17 cellular contexts compared by ENCODE assay signal in the genomic region with DNA sequence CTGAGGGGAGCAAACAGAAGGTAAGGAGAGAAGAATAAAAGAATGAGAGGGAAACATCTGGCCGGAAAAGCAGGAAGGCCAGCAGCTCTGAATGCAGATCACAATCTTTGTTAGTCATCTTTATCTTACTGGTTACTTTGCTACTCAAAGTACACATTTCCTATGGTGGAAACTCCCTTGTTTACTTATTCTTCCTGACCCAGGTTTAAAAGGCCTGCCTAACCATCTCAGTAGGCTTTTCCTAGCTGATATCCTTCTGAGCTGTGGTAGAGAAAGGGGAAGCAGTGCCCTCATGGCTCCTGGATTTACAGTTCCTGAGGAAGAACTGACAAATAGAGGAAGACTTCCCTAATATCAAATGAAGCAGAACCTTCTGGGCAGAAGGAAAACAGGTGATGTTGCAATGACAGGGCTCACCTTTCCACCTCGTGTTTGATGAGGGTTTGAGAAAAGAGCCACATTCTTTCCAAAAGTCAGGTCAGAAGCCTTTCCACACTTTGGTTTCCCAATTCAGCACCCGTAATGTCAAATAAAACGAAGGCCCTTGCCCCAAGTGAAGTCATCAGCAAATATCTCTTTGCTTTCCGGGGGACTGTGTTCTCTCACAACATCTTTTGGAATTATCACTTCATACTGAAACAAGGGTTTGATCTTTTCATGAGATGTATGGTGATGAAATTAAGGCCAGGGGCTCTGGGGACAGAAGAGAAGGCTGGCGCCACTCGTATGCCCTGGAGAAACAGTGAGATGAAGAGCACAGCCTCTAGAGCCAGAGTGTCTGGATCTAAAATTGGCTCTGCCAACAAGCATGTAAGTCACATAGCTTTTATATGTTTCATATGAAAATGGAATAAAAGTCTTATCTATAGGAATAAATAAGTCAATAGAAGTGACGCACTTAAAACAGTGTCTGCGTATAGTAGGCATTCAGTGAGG. TPM values are rescaled to one million over a fixed set of nuclear protein-coding genes. Genes with fewer than 3 reads are reported as not detected.
"Had no signal": no experiment of that assay in that cellular context is flagged by ENCODE, and none has a peak within 500 bp of the region (broad histone marks: within the 10 kb centered on the region; RNA-seq: fewer than 3 reads in every experiment).

No MANE protein-coding gene starts in this region.

- H3K4me1 ChIP-seq: lower lobe of right lung, thyroid gland, uterus had no signal

- H3K9me3 Mint-ChIP-seq: stimulated activated effector memory CD8-positive, alpha-beta T cell treated with anti-CD3 and anti-CD28 coated beads, Interleukin-12 subunit alpha, Interleukin-12 subunit beta, amount 100 ng/mL, for 72 hours had no signal

- H3K36me3 Mint-ChIP-seq: naive thymus-derived CD4-positive, alpha-beta T cell; stimulated activated effector memory CD8-positive, alpha-beta T cell treated with anti-CD3 and anti-CD28 coated beads, Interleukin-12 subunit alpha, Interleukin-12 subunit beta, amount 100 ng/mL, for 72 hours had no signal

- H3K27ac Mint-ChIP-seq: activated CD4-positive, alpha-beta T cell treated with anti-CD3 and anti-CD28 coated beads for 36 hours; activated CD8-positive, alpha-beta T cell treated with anti-CD3 and anti-CD28 coated beads, Interleukin-2, amount 10 ng/mL, durations not matched to agents 7 days and 5 days; naive thymus-derived CD4-positive, alpha-beta T cell; stimulated activated effector memory CD8-positive, alpha-beta T cell treated with anti-CD3 and anti-CD28 coated beads, Interleukin-12 subunit alpha, Interleukin-12 subunit beta, amount 100 ng/mL, for 72 hours had no signal

- ATAC-seq: activated CD4-positive, alpha-beta T cell treated with anti-CD3 and anti-CD28 coated beads for 36 hours; activated CD8-positive, alpha-beta T cell treated with anti-CD3 and anti-CD28 coated beads, Interleukin-2, amount 10 ng/mL, durations not matched to agents 7 days and 5 days; lower lobe of right lung; naive thymus-derived CD4-positive, alpha-beta T cell; stimulated activated effector memory CD8-positive, alpha-beta T cell treated with anti-CD3 and anti-CD28 coated beads, Interleukin-12 subunit alpha, Interleukin-12 subunit beta, amount 100 ng/mL, for 72 hours had no signal

- H3K27me3 ChIP-seq: cardiac muscle cell, thyroid gland, uterus had no signal

- H3K4me1 Mint-ChIP-seq: activated CD4-positive, alpha-beta T cell treated with anti-CD3 and anti-CD28 coated beads for 36 hours; stimulated activated effector memory CD8-positive, alpha-beta T cell treated with anti-CD3 and anti-CD28 coated beads, Interleukin-12 subunit alpha, Interleukin-12 subunit beta, amount 100 ng/mL, for 72 hours had no signal

- H3K36me3 ChIP-seq: cardiac muscle cell, lower lobe of right lung, thyroid gland, uterus, WERI-Rb-1 had no signal

- DNase-seq: activated CD4-positive, alpha-beta T cell treated with anti-CD3 and anti-CD28 coated beads for 36 hours; activated CD8-positive, alpha-beta T cell treated with anti-CD3 and anti-CD28 coated beads, Interleukin-2, amount 10 ng/mL, durations not matched to agents 7 days and 5 days; activated naive CD4-positive, alpha-beta T cell treated with Interleukin-2 at 50 U/mL for 16 hours; effector CD4-positive, alpha-beta T cell; hypothalamus; kidney glomerular epithelial cell; lower lobe of right lung; naive thymus-derived CD4-positive, alpha-beta T cell; thyroid gland; uterus; WERI-Rb-1 had no signal

- H3K4me3 Mint-ChIP-seq: activated CD4-positive, alpha-beta T cell treated with anti-CD3 and anti-CD28 coated beads for 36 hours; activated CD8-positive, alpha-beta T cell treated with anti-CD3 and anti-CD28 coated beads, Interleukin-2, amount 10 ng/mL, durations not matched to agents 7 days and 5 days; naive thymus-derived CD4-positive, alpha-beta T cell; stimulated activated effector memory CD8-positive, alpha-beta T cell treated with anti-CD3 and anti-CD28 coated beads, Interleukin-12 subunit alpha, Interleukin-12 subunit beta, amount 100 ng/mL, for 72 hours had no signal

- H3K27ac ChIP-seq: cardiac muscle cell, lower lobe of right lung, skin epidermis, thyroid gland, uterus, WERI-Rb-1 had no signal

- H3K4me3 ChIP-seq: cardiac muscle cell, lower lobe of right lung, skin epidermis, thyroid gland, uterus had no signal

- H3K9me3 ChIP-seq: lower lobe of right lung, thyroid gland, uterus had no signal

- FAIRE-seq: colon had no signal

RNA-seq across cellular contexts. Expression of a gene that starts 26.7 kb away (rescaled TPM):
- total RNA-seq: activated CD4-positive, alpha-beta T cell treated with anti-CD3 and anti-CD28 coated beads for 36 hours; activated CD8-positive, alpha-beta T cell treated with anti-CD3 and anti-CD28 coated beads, Interleukin-2, amount 10 ng/mL, durations not matched to agents 7 days and 5 days; epithelial cell of proximal tubule; naive thymus-derived CD4-positive, alpha-beta T cell had no signal
- polyA plus RNA-seq: naive thymus-derived CD4-positive, alpha-beta T cell had no signal

RNA-seq across cellular contexts. Expression of a gene that starts 53.2 kb away (rescaled TPM):
- total RNA-seq: activated CD4-positive, alpha-beta T cell treated with anti-CD3 and anti-CD28 coated beads for 36 hours; activated CD8-positive, alpha-beta T cell treated with anti-CD3 and anti-CD28 coated beads, Interleukin-2, amount 10 ng/mL, durations not matched to agents 7 days and 5 days; cardiac muscle cell; epithelial cell of proximal tubule; lower lobe of right lung; naive thymus-derived CD4-positive, alpha-beta T cell had no signal
- polyA plus RNA-seq: adipose tissue; cardiac muscle cell; naive thymus-derived CD4-positive, alpha-beta T cell had no signal
